33 cellular contexts compared by ENCODE assay signal in the genomic region with DNA sequence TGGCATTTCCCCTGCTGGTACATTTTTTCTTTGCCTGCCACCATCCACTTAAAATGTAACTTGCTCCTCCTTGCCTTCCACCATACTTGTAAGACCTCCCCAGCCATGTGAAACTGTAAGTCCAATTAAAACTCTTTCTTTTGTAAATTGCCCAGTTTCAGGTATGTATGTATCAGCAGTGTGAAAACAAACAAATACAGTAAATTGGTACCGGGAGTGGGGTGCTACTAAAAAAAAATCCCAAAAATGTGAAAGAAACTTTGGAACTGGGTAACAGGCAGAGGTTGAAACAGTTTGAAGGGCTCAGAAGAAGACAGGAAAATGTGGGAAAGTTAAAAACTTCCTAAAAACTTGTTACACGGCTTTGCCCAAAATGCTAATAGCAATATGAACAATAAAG. TPM values are rescaled to one million over a fixed set of nuclear protein-coding genes. Genes with fewer than 3 reads are reported as not detected.
DNase-seq lines count a peak whose midpoint lies in the region; ATAC-seq, FAIRE-seq and TF ChIP-seq lines count a peak whose summit lies in the region.
"Had no signal": no experiment of that assay in that cellular context is flagged by ENCODE, and none has a peak within 500 bp of the region (broad histone marks: within the 10 kb centered on the region; RNA-seq: fewer than 3 reads in every experiment).

No MANE protein-coding gene starts in this region.

- no peak for TF ChIP-seq EP300 in K562 (IDR thresholded peaks at IDR 0.05; ENCODE audit: low read length)

- no peak for ATAC-seq in K562
- ATAC-seq: A549; CD8-positive, alpha-beta T cell had no signal

- no peaks in the 10 kb centered on the region for H3K4me1 Mint-ChIP-seq in progenitor cell of endocrine pancreas (ENCODE audit: low read depth)
- H3K4me1 Mint-ChIP-seq: B cell; CD4-positive, alpha-beta memory T cell; CD4-positive, CD25-positive, alpha-beta regulatory T cell; CD8-positive, alpha-beta memory T cell had no signal

- no peak overlapping the region for H3K9ac ChIP-seq in K562 (ENCODE audit: insufficient read depth in 1 of 2, low read depth in 2 of 2, low read length in 2 of 2)
- H3K9ac ChIP-seq: BLaER1; BLaER1 treated with 17β-estradiol and CSF1 and Interleukin-3, amounts not matched to agents 10 nM and 100 nM had no signal

- TF ChIP-seq POLR2A in K562 (conservative IDR thresholded peaks at IDR 0.05), result no peak

- POLR2A ChIA-PET in HEK293 (lab: Yijun Ruan, JAX) (no interaction called here), K562 (lab: Yijun Ruan, JAX) (no interaction called here)

- no peaks in the 10 kb centered on the region for H4K20me1 ChIP-seq in K562 (replicated peaks; ENCODE audit: control insufficient read depth, insufficient read depth, low read length)
- H4K20me1 ChIP-seq: BLaER1; BLaER1 treated with 17β-estradiol and CSF1 and Interleukin-3, amounts not matched to agents 10 nM and 100 nM had no signal

- no peak overlapping the region for H3K27ac Mint-ChIP-seq in progenitor cell of endocrine pancreas
- H3K27ac Mint-ChIP-seq: B cell; CD14-positive monocyte; CD4-positive, alpha-beta memory T cell; CD4-positive, alpha-beta T cell; CD4-positive, CD25-positive, alpha-beta regulatory T cell; CD8-positive, alpha-beta memory T cell; CD8-positive, alpha-beta T cell had no signal

- H3K4me2 ChIP-seq in K562 (ENCODE audit: insufficient read depth, low read length), result no peak overlapping the region
- H3K4me2 ChIP-seq: A549; BLaER1; BLaER1 treated with 17β-estradiol and CSF1 and Interleukin-3, amounts not matched to agents 10 nM and 100 nM had no signal

- H3K9me1 ChIP-seq in K562 (ENCODE audit: control insufficient read depth, insufficient read depth, low read length), result no peaks in the 10 kb centered on the region

- intact Hi-C loops in K562 (cut with micrococcal nuclease), result no loop called here

- no peak for FAIRE-seq in K562 (lab: Jason Lieb, UNC)
- FAIRE-seq: A204.1, A549, D721Med had no signal

- TF ChIP-seq CTCF in HEK293 (tag by site-specific recombination; IDR thresholded peaks at IDR 0.05) (no peak), K562 (IDR thresholded peaks at IDR 0.05 in 2 of 3, conservative IDR thresholded peaks at IDR 0.05 in 1 of 3; ENCODE audit: insufficient read depth in 2 of 3, low read depth in 1 of 3, low read length in 3 of 3) (no peak), progenitor cell of endocrine pancreas (IDR thresholded peaks at IDR 0.05; ENCODE audit: unreplicated experiment) (no peak)

- H3K4me1 ChIP-seq in HEK293 (ENCODE audit: control insufficient read depth, insufficient read depth, low read length), result no peaks in the 10 kb centered on the region
- H3K4me1 ChIP-seq in K562 (replicated peaks in 1 of 2; ENCODE audit: control insufficient read depth in 2 of 2, insufficient read depth in 2 of 2, low read length in 2 of 2), result no peaks in the 10 kb centered on the region
- H3K4me1 ChIP-seq: A549, BE2C, Caco-2 had no signal

- no peaks in the 10 kb centered on the region for H3K27me3 Mint-ChIP-seq in progenitor cell of endocrine pancreas
- H3K27me3 Mint-ChIP-seq: CD4-positive, CD25-positive, alpha-beta regulatory T cell had no signal

- H3K9me3 ChIP-seq in HEK293 (ENCODE audit: control insufficient read depth, insufficient read depth, low read depth, low read length) (no peaks in the 10 kb centered on the region; the same call in none of the 2 replicates), K562 (replicated peaks; ENCODE audit: control insufficient read depth, insufficient read depth, low read depth, low read length) (no peaks in the 10 kb centered on the region)
- H3K9me3 ChIP-seq: BE2C, Caco-2 had no signal

- H3K27ac ChIP-seq in HEK293 (ENCODE audit: extremely low read depth, low read depth, low read length), result no peak overlapping the region
- no peak overlapping the region for H3K27ac ChIP-seq in K562 (ENCODE audit: extremely low read depth, low read depth, low read length)
- H3K27ac ChIP-seq: 22Rv1; A549; BLaER1; BLaER1 treated with 17β-estradiol and CSF1 and Interleukin-3, amounts not matched to agents 10 nM and 100 nM; C4-2B had no signal

- TF ChIP-seq RAD21 in K562 (CRISPR knock-in tag; conservative IDR thresholded peaks at IDR 0.05 in 1 of 2, IDR thresholded peaks at IDR 0.05 in 1 of 2), result no peak

- in situ Hi-C loops in K562 (cut with MboI), result no loop called here

- no peaks in the 10 kb centered on the region for H3K27me3 ChIP-seq in K562 (ENCODE audit: control insufficient read depth in 2 of 2, insufficient read depth in 2 of 2, low read length in 2 of 2)
- H3K27me3 ChIP-seq: BE2C had no signal

- CTCF ChIA-PET in HEK293 (lab: Yijun Ruan, JAX), result no interaction called here
- CTCF ChIA-PET in K562 (lab: Yijun Ruan, JAX; ENCODE audit: low intra/inter-chr PET ratio), result no interaction called here

- H3K36me3 ChIP-seq in HEK293 (ENCODE audit: control insufficient read depth in 2 of 2, insufficient read depth in 1 of 2, low read length in 2 of 2) (no peaks in the 10 kb centered on the region), K562 (ENCODE audit: control insufficient read depth, insufficient read depth, low read length) (no peaks in the 10 kb centered on the region)
- H3K36me3 ChIP-seq: BE2C, BLaER1 had no signal

- DNase-seq in K562 (ENCODE audit: extremely low read depth in 1 of 4, low spot score in 3 of 4), result no peak
- no peak for DNase-seq in progenitor cell of endocrine pancreas (ENCODE audit: low spot score, unreplicated experiment)
- DNase-seq in AG08395 (ENCODE audit: low spot score), result no peak
- DNase-seq: 8988T; ACHN; AML-193; BE2C; C1 segment of cervical spinal cord; Caco-2; Calu3; CD4-positive, alpha-beta memory T cell; CD4-positive, alpha-beta T cell; CD4-positive, CD25-positive, alpha-beta regulatory T cell; CD8-positive, alpha-beta memory T cell; CD8-positive, alpha-beta T cell; COR-L47; DMS 273 treated with DMSO at 0.1 percent for 48 hours; DMS153; DMS53; DMS79; DMS79 treated with DMSO at 0.1 percent for 48 hours; DND-41; EL had no signal

- no peaks in the 10 kb centered on the region for H3K79me2 ChIP-seq in K562 (ENCODE audit: control insufficient read depth, insufficient read depth, low read length)

- no peak overlapping the region for H2AFZ ChIP-seq in K562 (ENCODE audit: low read depth, low read length)

- H3K4me3 Mint-ChIP-seq in progenitor cell of endocrine pancreas (ENCODE audit: low read depth), result no peak overlapping the region
- H3K4me3 Mint-ChIP-seq: B cell; CD14-positive monocyte; CD4-positive, alpha-beta memory T cell; CD4-positive, alpha-beta T cell; CD4-positive, CD25-positive, alpha-beta regulatory T cell; CD8-positive, alpha-beta memory T cell; CD8-positive, alpha-beta T cell had no signal

- H3K9me3 Mint-ChIP-seq in progenitor cell of endocrine pancreas (ENCODE audit: low read depth), result peaks cover 37% of the 10 kb centered on the region

- no TSS peak for BruUV-seq in K562 (replicated peaks; lab: Mats Ljungman, UMichigan)

- H3K4me3 ChIP-seq in HEK293 (ENCODE audit: low read depth, low read length), result no peak overlapping the region
- H3K4me3 ChIP-seq in K562, result no peak overlapping the region
- H3K4me3 ChIP-seq: A549; BLaER1; BLaER1 treated with 17β-estradiol and CSF1 and Interleukin-3, amounts not matched to agents 10 nM and 100 nM had no signal

- peaks cover 4% of the 10 kb centered on the region for H3K36me3 Mint-ChIP-seq in progenitor cell of endocrine pancreas (ENCODE audit: insufficient read depth)
- H3K36me3 Mint-ChIP-seq: CD14-positive monocyte; CD4-positive, alpha-beta memory T cell; CD4-positive, CD25-positive, alpha-beta regulatory T cell; CD8-positive, alpha-beta memory T cell; CD8-positive, alpha-beta T cell had no signal

- WGBS in K562 (ENCODE audit: insufficient coverage, low coverage, missing lambda C conversion rate), result 0% methylated on average over 1 of the region's 2 CpGs

TF ChIP-seq in HEK293, 187 proteins besides CTCF, POLR2A, EP300 and RAD21:
- TF ChIP-seq ZNF211 (tag by site-specific recombination; IDR thresholded peaks at IDR 0.05; ENCODE audit: low read depth), result no peak
- TF ChIP-seq ZNF707 (tag by site-specific recombination; IDR thresholded peaks at IDR 0.05), result peak; percentile 93

TF ChIP-seq in K562, 482 proteins besides CTCF, POLR2A, EP300 and RAD21 (continues in another document):
- TF ChIP-seq, protein P1, sequence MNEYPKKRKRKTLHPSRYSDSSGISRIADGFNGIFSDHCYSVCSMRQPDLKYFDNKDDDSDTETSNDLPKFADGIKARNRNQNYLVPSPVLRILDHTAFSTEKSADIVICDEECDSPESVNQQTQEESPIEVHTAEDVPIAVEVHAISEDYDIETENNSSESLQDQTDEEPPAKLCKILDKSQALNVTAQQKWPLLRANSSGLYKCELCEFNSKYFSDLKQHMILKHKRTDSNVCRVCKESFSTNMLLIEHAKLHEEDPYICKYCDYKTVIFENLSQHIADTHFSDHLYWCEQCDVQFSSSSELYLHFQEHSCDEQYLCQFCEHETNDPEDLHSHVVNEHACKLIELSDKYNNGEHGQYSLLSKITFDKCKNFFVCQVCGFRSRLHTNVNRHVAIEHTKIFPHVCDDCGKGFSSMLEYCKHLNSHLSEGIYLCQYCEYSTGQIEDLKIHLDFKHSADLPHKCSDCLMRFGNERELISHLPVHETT (CRISPR knock-in tag; conservative IDR thresholded peaks at IDR 0.05 in 1 of 2, IDR thresholded peaks at IDR 0.05 in 1 of 2), result no peak

RNA-seq across cellular contexts. Expression of a gene that starts 16.3 kb away (rescaled TPM):
- 0.56 TPM in 1 of 2 replicates, not detected in the other for total RNA-seq in K562 (2011; cell fraction: chromatin; rRNA removed; ENCODE audit: low replicate concordance)
- total RNA-seq in K562 (2011; cell fraction: nucleolus; rRNA removed), result 0.17 TPM in 1 of 2 replicates, not detected in the other
- 1.0 TPM in 1 of 2 replicates, not detected in the other for total RNA-seq in K562 (2011; cell fraction: nucleoplasm; rRNA removed)
- total RNA-seq in K562 (2014; rRNA removed), result 0.23 TPM in 1 of 2 replicates, not detected in the other
- 0.15 TPM in 1 of 2 replicates, not detected in the other for total RNA-seq in K562 (2014; rRNA removed; fragmentation: Illumina TruSeq; extraction: Trizol)
- 0.11 TPM in 2 replicates for total RNA-seq in K562 (2015; rRNA removed; fragmentation: Illumina TruSeq; extraction: Trizol)
- 0.24 and 0.25 TPM in 2 replicates for total RNA-seq in K562 (2021)
- 0.05 and 0.20 TPM in 2 replicates for polyA plus RNA-seq in K562 (2011; rRNA removed)
- 0.01 TPM in 1 of 2 replicates, not detected in the other for polyA plus RNA-seq in K562 (2011; cell fraction: cytosol; rRNA removed)
- polyA plus RNA-seq in K562 (2011; cell fraction: nucleus; rRNA removed), result 0.03 and 0.18 TPM in 2 replicates
- 0.14 and 0.50 TPM in 2 replicates for polyA plus RNA-seq in K562 (2012)
- 0.10 and 0.35 TPM in 2 replicates for polyA plus RNA-seq in K562 (2014; fragmentation: Illumina TruSeq; extraction: Trizol)
- not detected for polyA plus RNA-seq in K562 (2014; fragmentation: Nextera tagmentation; extraction: Ambion mirVana)
- polyA plus RNA-seq in K562 (2014; rRNA removed), result 0.03 and 0.09 TPM in 2 replicates
- 0.15 TPM in 1 of 2 replicates, not detected in the other for polyA minus RNA-seq in K562 (2011; rRNA and poly(A)+ RNA removed)
- not detected in 2 replicates for polyA minus RNA-seq in K562 (2011; cell fraction: cytosol; rRNA and poly(A)+ RNA removed)
- polyA minus RNA-seq in K562 (2011; cell fraction: nucleus; rRNA and poly(A)+ RNA removed), result 0.13 TPM in 1 of 2 replicates, not detected in the other
- 20.4 and 20.9 TPM in 2 replicates for total RNA-seq in progenitor cell of endocrine pancreas

Comparison
In these comparisons a context has a peak if more than half of its experiments do, and no peak if none do; other contexts are left out.
1. RNA of a gene that starts 16.3 kb away (total RNA-seq): 20.4 to 20.9 TPM in progenitor cell of endocrine pancreas; 0.11 to 1.0 TPM in K562; every median in the first group is over 10 times any median in the second.